Comparison of ENCODE assay signal across 27 cellular contexts in the genomic region with DNA sequence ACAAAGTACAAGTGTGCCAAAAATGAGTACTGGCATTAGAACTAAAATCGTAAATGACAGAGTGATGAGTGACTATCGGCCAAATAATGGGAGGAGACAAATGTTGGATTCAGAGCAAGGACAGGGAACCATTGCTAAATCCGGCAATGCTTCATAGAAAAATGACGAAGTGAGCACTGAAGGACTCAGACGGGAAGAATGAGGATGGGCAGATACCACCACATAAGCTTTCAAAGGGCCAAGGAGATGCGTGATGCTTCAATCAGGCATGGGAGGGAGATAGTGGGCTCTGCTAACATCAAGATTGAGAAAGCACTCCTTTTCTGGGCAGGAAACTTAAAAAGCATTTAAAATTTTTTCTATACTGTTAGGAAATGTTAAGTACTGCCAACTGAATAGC.
"Had no signal": no experiment of that assay in that cellular context is flagged by ENCODE, and none has a peak within 500 bp of the region (broad histone marks: within the 10 kb centered on the region; RNA-seq: fewer than 3 reads in every experiment).

No MANE protein-coding gene starts in this region.

- H3K4me3 ChIP-seq: breast epithelium, colonic mucosa, dorsolateral prefrontal cortex, esophagus muscularis mucosa, ovary, prostate gland, testis, upper lobe of left lung had no signal

- H3K36me3 ChIP-seq: colonic mucosa, ovary, prostate gland had no signal

- H3K4me1 Mint-ChIP-seq: activated B cell treated with CpG ODN at 0.5 μM for 24 hours; central memory CD8-positive, alpha-beta T cell had no signal

- DNase-seq: activated B cell treated with CpG ODN at 0.5 μM for 24 hours; activated CD4-positive, alpha-beta T cell treated with anti-CD3 and anti-CD28 coated beads for 36 hours; activated CD4-positive, alpha-beta T cell treated with anti-CD3 and anti-CD28 coated beads, Interleukin-2, amount 50 U/mL, for 4 hours; activated CD8-positive, alpha-beta memory T cell treated with anti-CD3 and anti-CD28 coated beads for 24 hours; activated CD8-positive, alpha-beta memory T cell treated with anti-CD3 and anti-CD28 coated beads, Interleukin-2, amount 50 U/mL, for 4 hours; activated naive CD4-positive, alpha-beta T cell treated with Interleukin-2 at 50 U/mL for 16 hours; activated T-cell treated with anti-CD3 and anti-CD28 coated beads, Interleukin-2, amount 50 U/mL, for 48 hours; colonic mucosa; dorsolateral prefrontal cortex; effector memory CD8-positive, alpha-beta T cell; foreskin melanocyte; head of caudate nucleus; left colon; mesenchymal stem cell; ovary; stimulated activated CD4-positive, alpha-beta T cell treated with anti-CD3 and anti-CD28 coated beads, Interleukin-2, amount 100 ng/mL, for 48 hours; stimulated activated CD8-positive, alpha-beta memory T cell treated with anti-CD3 and anti-CD28 coated beads, Interleukin-4, amount 100 ng/mL, for 48 hours; stimulated activated naive CD4-positive, alpha-beta T cell; T1000; testis; upper lobe of left lung had no signal

- H3K27ac ChIP-seq: breast epithelium, colonic mucosa, neutrophil, ovary, prostate gland, testis, upper lobe of left lung had no signal

- H3K4me3 Mint-ChIP-seq: activated B cell treated with CpG ODN at 0.5 μM for 24 hours; activated CD4-positive, alpha-beta T cell treated with anti-CD3 and anti-CD28 coated beads for 36 hours; central memory CD8-positive, alpha-beta T cell; effector memory CD8-positive, alpha-beta T cell; nephron had no signal

- H3K27ac Mint-ChIP-seq: activated B cell treated with CpG ODN at 0.5 μM for 24 hours; activated CD4-positive, alpha-beta T cell treated with anti-CD3 and anti-CD28 coated beads for 36 hours; effector memory CD8-positive, alpha-beta T cell had no signal

- H3K9me3 Mint-ChIP-seq: activated B cell treated with CpG ODN at 0.5 μM for 24 hours; central memory CD8-positive, alpha-beta T cell; effector memory CD8-positive, alpha-beta T cell; nephron had no signal

- H3K4me1 ChIP-seq: breast epithelium, colonic mucosa, prostate gland, testis, upper lobe of left lung had no signal

- H3K9me3 ChIP-seq: breast epithelium, colonic mucosa, esophagus muscularis mucosa, neutrophil, ovary, prostate gland, testis, upper lobe of left lung had no signal

- ATAC-seq: activated CD4-positive, alpha-beta T cell treated with anti-CD3 and anti-CD28 coated beads for 36 hours; effector memory CD8-positive, alpha-beta T cell; left colon had no signal

- H3K27me3 ChIP-seq: colonic mucosa, esophagus muscularis mucosa, neutrophil, ovary, testis, upper lobe of left lung had no signal

- H3K27me3 Mint-ChIP-seq: activated B cell treated with CpG ODN at 0.5 μM for 24 hours; activated CD4-positive, alpha-beta T cell treated with anti-CD3 and anti-CD28 coated beads for 36 hours; central memory CD8-positive, alpha-beta T cell; effector memory CD8-positive, alpha-beta T cell had no signal
